ENCODE assay signal across 1 cellular context in the genomic region with DNA sequence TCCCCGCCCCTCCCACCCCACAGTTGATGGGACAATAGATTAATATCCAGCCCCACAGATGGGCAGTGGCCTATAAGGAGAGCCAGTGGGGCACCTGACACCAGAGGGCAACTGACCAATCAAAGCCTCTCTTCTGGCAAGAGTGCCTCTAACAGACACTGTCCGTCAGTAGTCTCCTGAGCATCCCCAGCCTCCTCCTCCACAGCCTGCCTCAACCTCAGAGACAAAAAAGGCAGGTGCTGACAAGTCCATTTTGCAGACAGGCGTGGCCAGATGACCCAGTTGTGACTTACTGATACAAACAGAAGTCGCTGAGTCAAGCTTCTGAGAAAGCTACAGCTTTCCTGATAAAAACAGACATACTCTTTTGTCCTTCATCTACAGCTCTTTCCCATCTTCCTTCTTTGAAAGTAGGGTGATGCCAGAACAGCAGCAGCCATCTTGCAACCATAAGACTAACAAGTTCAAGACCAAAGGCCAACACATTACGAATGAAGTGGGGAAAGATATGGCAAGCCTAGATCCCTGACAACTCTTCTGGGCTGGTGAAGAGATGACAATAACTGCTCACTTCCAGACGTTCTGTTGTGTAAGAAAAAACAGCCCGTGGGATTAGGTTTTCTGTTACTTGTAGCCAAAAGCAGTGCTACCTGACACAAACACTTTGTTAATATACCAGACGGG.
A peak's percentile ranks its signal among the peaks of the same experiment; 100 is the strongest.
TF ChIP-seq lines count a peak whose summit lies in the region.

No MANE protein-coding gene starts in this region.

TF ChIP-seq in K562, 482 proteins besides CTCF, POLR2A, EP300 and RAD21 (continued from another document and continues in another):
- TF ChIP-seq BRCA1 (IDR thresholded peaks at IDR 0.05): no peak
- no peak for TF ChIP-seq BRCA1 (CRISPR knock-in tag; IDR thresholded peaks at IDR 0.05)
- peak; percentile 67 for TF ChIP-seq HMBOX1 (IDR thresholded peaks at IDR 0.05)
- TF ChIP-seq ZFX (CRISPR knock-in tag; IDR thresholded peaks at IDR 0.05): no peak
- TF ChIP-seq ZBTB17 (CRISPR knock-in tag; IDR thresholded peaks at IDR 0.05): peak; percentile 79; the same call in 1 of the 2 replicates
- no peak for TF ChIP-seq RBFOX2 (IDR thresholded peaks at IDR 0.05; ENCODE audit: low read depth, low read length)
- TF ChIP-seq, protein P1, sequence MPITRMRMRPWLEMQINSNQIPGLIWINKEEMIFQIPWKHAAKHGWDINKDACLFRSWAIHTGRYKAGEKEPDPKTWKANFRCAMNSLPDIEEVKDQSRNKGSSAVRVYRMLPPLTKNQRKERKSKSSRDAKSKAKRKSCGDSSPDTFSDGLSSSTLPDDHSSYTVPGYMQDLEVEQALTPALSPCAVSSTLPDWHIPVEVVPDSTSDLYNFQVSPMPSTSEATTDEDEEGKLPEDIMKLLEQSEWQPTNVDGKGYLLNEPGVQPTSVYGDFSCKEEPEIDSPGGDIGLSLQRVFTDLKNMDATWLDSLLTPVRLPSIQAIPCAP (CRISPR knock-in tag; IDR thresholded peaks at IDR 0.05; ENCODE audit: borderline replicate concordance): no peak
- no peak for TF ChIP-seq ZNF184 (CRISPR knock-in tag; IDR thresholded peaks at IDR 0.05)
- TF ChIP-seq PTRF (tag; IDR thresholded peaks at IDR 0.05): peak; percentile 52; the same call in 1 of the 2 replicates
- peak; percentile 95 for TF ChIP-seq MAFG (tag; conservative IDR thresholded peaks at IDR 0.05)
- TF ChIP-seq SMAD2 (IDR thresholded peaks at IDR 0.05; ENCODE audit: low read depth, low read length): no peak
- TF ChIP-seq JUN (IDR thresholded peaks at IDR 0.05; ENCODE audit: borderline replicate concordance, low read depth, low read length): peak; percentile 64; the same call in 1 of the 2 replicates
- no peak for TF ChIP-seq JUN (CRISPR knock-in tag; IDR thresholded peaks at IDR 0.05; ENCODE audit: borderline replicate concordance)
- TF ChIP-seq ZNF280B (CRISPR knock-in tag; IDR thresholded peaks at IDR 0.05): no peak
- peak; percentile 30; the same call in 1 of the 2 replicates for TF ChIP-seq ZNF239 (CRISPR knock-in tag; IDR thresholded peaks at IDR 0.05)
- TF ChIP-seq C11orf30 (IDR thresholded peaks at IDR 0.05; ENCODE audit: low read depth): peak; percentile 97
- peak; percentile 94 for TF ChIP-seq SMARCA4 (IDR thresholded peaks at IDR 0.05)
- TF ChIP-seq RBM39 (optimal IDR thresholded peaks at IDR 0.05; ENCODE audit: low read depth, low read length): no peak
- TF ChIP-seq ILK (tag; IDR thresholded peaks at IDR 0.05; ENCODE audit: borderline replicate concordance, low read depth): no peak
- no peak for TF ChIP-seq PHB (CRISPR knock-in tag; IDR thresholded peaks at IDR 0.05)
- TF ChIP-seq KLF10 (CRISPR knock-in tag; IDR thresholded peaks at IDR 0.05): peak; percentile 71; the same call in 1 of the 2 replicates
- TF ChIP-seq NFRKB (IDR thresholded peaks at IDR 0.05; ENCODE audit: low read depth): peak; percentile 98
- no peak for TF ChIP-seq RFX7 (CRISPR knock-in tag; IDR thresholded peaks at IDR 0.05)
- TF ChIP-seq HNRNPL (IDR thresholded peaks at IDR 0.05; ENCODE audit: low read depth, low read length): no peak
- peak; percentile 63 for TF ChIP-seq TOE1 (IDR thresholded peaks at IDR 0.05; ENCODE audit: borderline replicate concordance)
- TF ChIP-seq TOE1 (CRISPR knock-in tag; IDR thresholded peaks at IDR 0.05; ENCODE audit: borderline replicate concordance, low read depth): no peak
- 0 out of 2 replicates have a peak, but pooled peaks have one; percentile 70 for TF ChIP-seq ZNF584 (CRISPR knock-in tag; IDR thresholded peaks at IDR 0.05; ENCODE audit: low read depth)
- TF ChIP-seq ZNF134 (CRISPR knock-in tag; conservative IDR thresholded peaks at IDR 0.05): 0 out of 2 replicates have a peak, but pooled peaks have one; percentile 27
- peak; percentile 57; the same call in 1 of the 2 replicates for TF ChIP-seq FOXJ2 (tag; IDR thresholded peaks at IDR 0.05)
- TF ChIP-seq SMAD4 (CRISPR knock-in tag; conservative IDR thresholded peaks at IDR 0.05): peak; percentile 98
- TF ChIP-seq ZNF445 (CRISPR knock-in tag; IDR thresholded peaks at IDR 0.05; ENCODE audit: low read depth): no peak
- TF ChIP-seq, protein P2, sequence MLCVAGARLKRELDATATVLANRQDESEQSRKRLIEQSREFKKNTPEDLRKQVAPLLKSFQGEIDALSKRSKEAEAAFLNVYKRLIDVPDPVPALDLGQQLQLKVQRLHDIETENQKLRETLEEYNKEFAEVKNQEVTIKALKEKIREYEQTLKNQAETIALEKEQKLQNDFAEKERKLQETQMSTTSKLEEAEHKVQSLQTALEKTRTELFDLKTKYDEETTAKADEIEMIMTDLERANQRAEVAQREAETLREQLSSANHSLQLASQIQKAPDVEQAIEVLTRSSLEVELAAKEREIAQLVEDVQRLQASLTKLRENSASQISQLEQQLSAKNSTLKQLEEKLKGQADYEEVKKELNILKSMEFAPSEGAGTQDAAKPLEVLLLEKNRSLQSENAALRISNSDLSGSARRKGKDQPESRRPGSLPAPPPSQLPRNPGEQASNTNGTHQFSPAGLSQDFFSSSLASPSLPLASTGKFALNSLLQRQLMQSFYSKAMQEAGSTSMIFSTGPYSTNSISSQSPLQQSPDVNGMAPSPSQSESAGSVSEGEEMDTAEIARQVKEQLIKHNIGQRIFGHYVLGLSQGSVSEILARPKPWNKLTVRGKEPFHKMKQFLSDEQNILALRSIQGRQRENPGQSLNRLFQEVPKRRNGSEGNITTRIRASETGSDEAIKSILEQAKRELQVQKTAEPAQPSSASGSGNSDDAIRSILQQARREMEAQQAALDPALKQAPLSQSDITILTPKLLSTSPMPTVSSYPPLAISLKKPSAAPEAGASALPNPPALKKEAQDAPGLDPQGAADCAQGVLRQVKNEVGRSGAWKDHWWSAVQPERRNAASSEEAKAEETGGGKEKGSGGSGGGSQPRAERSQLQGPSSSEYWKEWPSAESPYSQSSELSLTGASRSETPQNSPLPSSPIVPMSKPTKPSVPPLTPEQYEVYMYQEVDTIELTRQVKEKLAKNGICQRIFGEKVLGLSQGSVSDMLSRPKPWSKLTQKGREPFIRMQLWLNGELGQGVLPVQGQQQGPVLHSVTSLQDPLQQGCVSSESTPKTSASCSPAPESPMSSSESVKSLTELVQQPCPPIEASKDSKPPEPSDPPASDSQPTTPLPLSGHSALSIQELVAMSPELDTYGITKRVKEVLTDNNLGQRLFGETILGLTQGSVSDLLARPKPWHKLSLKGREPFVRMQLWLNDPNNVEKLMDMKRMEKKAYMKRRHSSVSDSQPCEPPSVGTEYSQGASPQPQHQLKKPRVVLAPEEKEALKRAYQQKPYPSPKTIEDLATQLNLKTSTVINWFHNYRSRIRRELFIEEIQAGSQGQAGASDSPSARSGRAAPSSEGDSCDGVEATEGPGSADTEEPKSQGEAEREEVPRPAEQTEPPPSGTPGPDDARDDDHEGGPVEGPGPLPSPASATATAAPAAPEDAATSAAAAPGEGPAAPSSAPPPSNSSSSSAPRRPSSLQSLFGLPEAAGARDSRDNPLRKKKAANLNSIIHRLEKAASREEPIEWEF (CRISPR knock-in tag; IDR thresholded peaks at IDR 0.05): 0 out of 2 replicates have a peak, but pooled peaks have one; percentile 18
- no peak for TF ChIP-seq SMARCA5 (IDR thresholded peaks at IDR 0.05)
- TF ChIP-seq THRAP3 (IDR thresholded peaks at IDR 0.05; ENCODE audit: borderline replicate concordance): no peak
- TF ChIP-seq, protein P3, sequence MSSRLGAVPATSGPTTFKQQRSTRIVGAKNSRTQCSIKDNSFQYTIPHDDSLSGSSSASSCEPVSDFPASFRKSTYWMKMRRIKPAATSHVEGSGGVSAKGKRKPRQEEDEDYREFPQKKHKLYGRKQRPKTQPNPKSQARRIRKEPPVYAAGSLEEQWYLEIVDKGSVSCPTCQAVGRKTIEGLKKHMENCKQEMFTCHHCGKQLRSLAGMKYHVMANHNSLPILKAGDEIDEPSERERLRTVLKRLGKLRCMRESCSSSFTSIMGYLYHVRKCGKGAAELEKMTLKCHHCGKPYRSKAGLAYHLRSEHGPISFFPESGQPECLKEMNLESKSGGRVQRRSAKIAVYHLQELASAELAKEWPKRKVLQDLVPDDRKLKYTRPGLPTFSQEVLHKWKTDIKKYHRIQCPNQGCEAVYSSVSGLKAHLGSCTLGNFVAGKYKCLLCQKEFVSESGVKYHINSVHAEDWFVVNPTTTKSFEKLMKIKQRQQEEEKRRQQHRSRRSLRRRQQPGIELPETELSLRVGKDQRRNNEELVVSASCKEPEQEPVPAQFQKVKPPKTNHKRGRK (tag; IDR thresholded peaks at IDR 0.05): no peak
- peak; percentile 88 to 92 for TF ChIP-seq KDM1A (IDR thresholded peaks at IDR 0.05)
- TF ChIP-seq PML (IDR thresholded peaks at IDR 0.05; ENCODE audit: low read length): peak; percentile 60
- TF ChIP-seq, protein P4, sequence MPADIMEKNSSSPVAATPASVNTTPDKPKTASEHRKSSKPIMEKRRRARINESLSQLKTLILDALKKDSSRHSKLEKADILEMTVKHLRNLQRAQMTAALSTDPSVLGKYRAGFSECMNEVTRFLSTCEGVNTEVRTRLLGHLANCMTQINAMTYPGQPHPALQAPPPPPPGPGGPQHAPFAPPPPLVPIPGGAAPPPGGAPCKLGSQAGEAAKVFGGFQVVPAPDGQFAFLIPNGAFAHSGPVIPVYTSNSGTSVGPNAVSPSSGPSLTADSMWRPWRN (IDR thresholded peaks at IDR 0.05; ENCODE audit: low read depth): no peak
- TF ChIP-seq ZNF175 (CRISPR knock-in tag; IDR thresholded peaks at IDR 0.05; ENCODE audit: low read depth): peak; percentile 61; the same call in 1 of the 2 replicates
- TF ChIP-seq MBD1 (CRISPR knock-in tag; IDR thresholded peaks at IDR 0.05): no peak
- TF ChIP-seq TARDBP (IDR thresholded peaks at IDR 0.05): peak; percentile 68; the same call in 1 of the 2 replicates
- TF ChIP-seq, protein P5, sequence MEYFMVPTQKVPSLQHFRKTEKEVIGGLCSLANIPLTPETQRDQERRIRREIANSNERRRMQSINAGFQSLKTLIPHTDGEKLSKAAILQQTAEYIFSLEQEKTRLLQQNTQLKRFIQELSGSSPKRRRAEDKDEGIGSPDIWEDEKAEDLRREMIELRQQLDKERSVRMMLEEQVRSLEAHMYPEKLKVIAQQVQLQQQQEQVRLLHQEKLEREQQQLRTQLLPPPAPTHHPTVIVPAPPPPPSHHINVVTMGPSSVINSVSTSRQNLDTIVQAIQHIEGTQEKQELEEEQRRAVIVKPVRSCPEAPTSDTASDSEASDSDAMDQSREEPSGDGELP (CRISPR knock-in tag; IDR thresholded peaks at IDR 0.05; ENCODE audit: borderline replicate concordance): peak; percentile 80
- peak; percentile 95 for TF ChIP-seq CBFA2T3 (IDR thresholded peaks at IDR 0.05)
- TF ChIP-seq, protein P6, sequence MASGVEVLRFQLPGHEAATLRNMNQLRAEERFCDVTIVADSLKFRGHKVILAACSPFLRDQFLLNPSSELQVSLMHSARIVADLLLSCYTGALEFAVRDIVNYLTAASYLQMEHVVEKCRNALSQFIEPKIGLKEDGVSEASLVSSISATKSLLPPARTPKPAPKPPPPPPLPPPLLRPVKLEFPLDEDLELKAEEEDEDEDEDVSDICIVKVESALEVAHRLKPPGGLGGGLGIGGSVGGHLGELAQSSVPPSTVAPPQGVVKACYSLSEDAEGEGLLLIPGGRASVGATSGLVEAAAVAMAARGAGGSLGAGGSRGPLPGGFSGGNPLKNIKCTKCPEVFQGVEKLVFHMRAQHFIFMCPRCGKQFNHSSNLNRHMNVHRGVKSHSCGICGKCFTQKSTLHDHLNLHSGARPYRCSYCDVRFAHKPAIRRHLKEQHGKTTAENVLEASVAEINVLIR (CRISPR knock-in tag; IDR thresholded peaks at IDR 0.05): no peak
- TF ChIP-seq VEZF1 (CRISPR knock-in tag; IDR thresholded peaks at IDR 0.05): peak; percentile 59; the same call in 1 of the 2 replicates
- no peak for TF ChIP-seq HDAC8 (tag; IDR thresholded peaks at IDR 0.05)
- 0 out of 4 replicates have a peak, but pooled peaks of 1 of the 2 experiments have one; percentile 10 for TF ChIP-seq ETV6 (IDR thresholded peaks at IDR 0.05; ENCODE audit: borderline replicate concordance in 1 of 2, low read depth in 2 of 2, low read length in 1 of 2)
- TF ChIP-seq ETV6 (CRISPR knock-in tag; IDR thresholded peaks at IDR 0.05; ENCODE audit: borderline replicate concordance): no peak
- TF ChIP-seq ZNF76 (CRISPR knock-in tag; IDR thresholded peaks at IDR 0.05; ENCODE audit: borderline replicate concordance): no peak; the same call in 1 of the 2 replicates
